29 cellular contexts compared by ENCODE assay signal in the genomic region with DNA sequence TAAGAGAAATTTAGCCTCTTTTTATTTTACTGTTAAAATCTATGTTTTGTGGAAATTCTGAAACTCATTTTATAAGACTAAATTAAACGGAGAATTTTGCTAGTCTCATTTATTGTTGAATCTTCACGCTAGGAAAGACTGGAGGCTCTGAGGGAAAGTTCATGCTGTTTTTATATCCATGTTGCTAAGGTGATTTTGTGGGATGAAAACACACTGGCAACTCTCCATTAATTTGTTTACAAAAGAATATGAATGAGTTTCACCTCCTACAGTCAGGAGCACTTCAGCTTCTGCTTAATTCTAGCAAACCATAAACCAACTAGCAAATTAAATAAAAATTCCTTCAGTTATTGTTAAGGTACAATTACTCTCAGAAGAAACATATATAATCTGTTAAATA.
DNase-seq lines count a peak whose midpoint lies in the region; ATAC-seq and TF ChIP-seq lines count a peak whose summit lies in the region.
"Had no signal": no experiment of that assay in that cellular context is flagged by ENCODE, and none has a peak within 500 bp of the region (broad histone marks: within the 10 kb centered on the region; RNA-seq: fewer than 3 reads in every experiment).

No MANE protein-coding gene starts in this region.

- no peak for TF ChIP-seq POLR2A in uterus (IDR thresholded peaks at IDR 0.05)

- H3K4me3 ChIP-seq in endodermal cell (ENCODE audit: low read length): no peak overlapping the region
- H3K4me3 ChIP-seq in uterus: no peak overlapping the region
- H3K4me3 ChIP-seq in MG63: no peak overlapping the region
- H3K4me3 ChIP-seq: esophagus squamous epithelium, GM23338, heart right ventricle, right lobe of liver, tibial artery had no signal

- intact Hi-C loops in uterus (cut with DNase I; ENCODE audit: low total_unique reads): no loop called here

- no peaks in the 10 kb centered on the region for H3K36me3 ChIP-seq in endodermal cell (ENCODE audit: control insufficient read depth, insufficient read depth, low read length)
- no peaks in the 10 kb centered on the region for H3K36me3 ChIP-seq in uterus
- H3K36me3 ChIP-seq in MG63: no peaks in the 10 kb centered on the region
- H3K36me3 ChIP-seq: esophagus squamous epithelium, heart right ventricle, right lobe of liver, tibial artery had no signal

- no peak overlapping the region for H3K4me3 Mint-ChIP-seq in endodermal cell
- H3K4me3 Mint-ChIP-seq in activated naive CD8-positive, alpha-beta T cell treated with anti-CD3 and anti-CD28 coated beads, Interleukin-2, amount 50 U/mL, for 24 hours: no peak overlapping the region
- H3K4me3 Mint-ChIP-seq: GM23338; naive thymus-derived CD4-positive, alpha-beta T cell had no signal

- H3K9ac ChIP-seq in endodermal cell (ENCODE audit: extremely low read depth, low read length, poor library complexity, severe bottlenecking): no peak overlapping the region

- DNase-seq in NCI-H1105 treated with DMSO at 0.1 percent for 48 hours (lab: John Stamatoyannopoulos, UW) (peak; percentile 89), NCI-H69 (lab: John Stamatoyannopoulos, UW) (peak; percentile 67), endodermal cell (no peak), uterus (no peak), MG63 (no peak)
- DNase-seq in activated naive CD8-positive, alpha-beta T cell treated with anti-CD3 and anti-CD28 coated beads, Interleukin-2, amount 50 U/mL, for 24 hours: no peak
- DNase-seq: activated CD4-positive, alpha-beta T cell treated with anti-CD3 and anti-CD28 coated beads, Interleukin-2, amount 50 U/mL, for 48 hours; activated T-cell treated with anti-CD3 and anti-CD28 coated beads, Interleukin-2, amount 50 U/mL, for 48 hours; Caco-2; cerebellar nuclear complex; dermis blood vessel endothelial cell; esophagus squamous epithelium; foreskin keratinocyte; heart right ventricle; KBM-7; kidney; MM.1S; naive thymus-derived CD4-positive, alpha-beta T cell; NCI-H1436 treated with DMSO at 0.1 percent for 48 hours; NCI-H2171 treated with DMSO at 0.1 percent for 48 hours; NCI-H524 treated with DMSO at 0.1 percent for 48 hours; right lobe of liver; SHP77 treated with DMSO at 0.1 percent for 48 hours; stimulated activated CD4-positive, alpha-beta T cell treated with anti-CD3 and anti-CD28 coated beads, Interleukin-4, amount 100 ng/mL, for 24 hours; tibial artery had no signal

- peaks cover 4% of the 10 kb centered on the region for H3K4me1 ChIP-seq in endodermal cell (ENCODE audit: control insufficient read depth, insufficient read depth, low read length)
- peaks cover 0 to 5% of the 10 kb centered on the region in 2 donors for H3K4me1 ChIP-seq in uterus
- H3K4me1 ChIP-seq: esophagus squamous epithelium, foreskin keratinocyte, heart right ventricle, right lobe of liver, tibial artery had no signal

- H3K4me1 Mint-ChIP-seq in endodermal cell: peaks cover 6% of the 10 kb centered on the region
- no peaks in the 10 kb centered on the region for H3K4me1 Mint-ChIP-seq in activated naive CD8-positive, alpha-beta T cell treated with anti-CD3 and anti-CD28 coated beads, Interleukin-2, amount 50 U/mL, for 24 hours
- H3K4me1 Mint-ChIP-seq: naive thymus-derived CD4-positive, alpha-beta T cell had no signal

- no peak for ATAC-seq in activated naive CD8-positive, alpha-beta T cell treated with anti-CD3 and anti-CD28 coated beads, Interleukin-2, amount 50 U/mL, for 24 hours
- ATAC-seq in HG03025 (IDR thresholded peaks at IDR 0.05; ENCODE audit: low FRiP score, unreplicated experiment): no peak
- ATAC-seq: activated CD4-positive, CD25-positive, alpha-beta regulatory T cell treated with anti-CD3 and anti-CD28 coated beads, Interleukin-2, amount 50 U/mL, for 24 hours; foreskin keratinocyte; GM23338; heart right ventricle; naive thymus-derived CD4-positive, alpha-beta T cell; right lobe of liver had no signal

- peaks cover under 1% of the 10 kb centered on the region for H3K9me3 ChIP-seq in endodermal cell (ENCODE audit: control insufficient read depth, low read length)
- H3K9me3 ChIP-seq in uterus: no peaks in the 10 kb centered on the region
- no peaks in the 10 kb centered on the region for H3K9me3 ChIP-seq in MG63
- H3K9me3 ChIP-seq: Caco-2, esophagus squamous epithelium, right lobe of liver, tibial artery had no signal

- H3K27me3 Mint-ChIP-seq in endodermal cell (ENCODE audit: insufficient read depth): no peaks in the 10 kb centered on the region
- H3K27me3 Mint-ChIP-seq in activated naive CD8-positive, alpha-beta T cell treated with anti-CD3 and anti-CD28 coated beads, Interleukin-2, amount 50 U/mL, for 24 hours: no peaks in the 10 kb centered on the region
- H3K27me3 Mint-ChIP-seq: naive thymus-derived CD4-positive, alpha-beta T cell; progenitor cell of endocrine pancreas had no signal

- WGBS in endodermal cell (ENCODE audit: insufficient coverage in 1 of 2, insufficient read length in 1 of 2), 2 experiments: 95% methylated on average over 2 of the region's 2 CpGs; no CpG with 5 or more reads in 1 of the 2 experiments

- TF ChIP-seq CTCF in endodermal cell (conservative IDR thresholded peaks at IDR 0.05): no peak
- no peak for TF ChIP-seq CTCF in uterus (IDR thresholded peaks at IDR 0.05)

- H3K27ac Mint-ChIP-seq in endodermal cell: no peak overlapping the region
- no peak overlapping the region for H3K27ac Mint-ChIP-seq in activated naive CD8-positive, alpha-beta T cell treated with anti-CD3 and anti-CD28 coated beads, Interleukin-2, amount 50 U/mL, for 24 hours
- H3K27ac Mint-ChIP-seq: GM23338; naive thymus-derived CD4-positive, alpha-beta T cell; progenitor cell of endocrine pancreas had no signal

- H3K27ac ChIP-seq in endodermal cell (ENCODE audit: low read depth, low read length) (peak overlapping the region; percentile 34), uterus (peak overlapping the region; percentile 22 to 61)
- H3K27ac ChIP-seq: esophagus squamous epithelium, foreskin keratinocyte, heart right ventricle, right lobe of liver, tibial artery had no signal

- H3K9me3 Mint-ChIP-seq in endodermal cell: peaks cover under 1% of the 10 kb centered on the region
- H3K9me3 Mint-ChIP-seq in activated naive CD8-positive, alpha-beta T cell treated with anti-CD3 and anti-CD28 coated beads, Interleukin-2, amount 50 U/mL, for 24 hours: no peaks in the 10 kb centered on the region

- H3K27me3 ChIP-seq in endodermal cell (ENCODE audit: control insufficient read depth, insufficient read depth, low read length, poor library complexity, severe bottlenecking): no peaks in the 10 kb centered on the region
- H3K27me3 ChIP-seq in uterus: no peaks in the 10 kb centered on the region
- H3K27me3 ChIP-seq in MG63: no peaks in the 10 kb centered on the region
- H3K27me3 ChIP-seq: esophagus squamous epithelium, foreskin keratinocyte, heart right ventricle, right lobe of liver, tibial artery had no signal

- no peaks in the 10 kb centered on the region for H3K36me3 Mint-ChIP-seq in endodermal cell (ENCODE audit: low read depth)
- H3K36me3 Mint-ChIP-seq in activated naive CD8-positive, alpha-beta T cell treated with anti-CD3 and anti-CD28 coated beads, Interleukin-2, amount 50 U/mL, for 24 hours (ENCODE audit: low read depth): no peaks in the 10 kb centered on the region
- H3K36me3 Mint-ChIP-seq: naive thymus-derived CD4-positive, alpha-beta T cell had no signal

Comparison
In these comparisons a context has a peak if more than half of its experiments do, and no peak if none do; other contexts are left out.
1. DNase-seq: peak in NCI-H1105 treated with DMSO at 0.1 percent for 48 hours (single experiment) and NCI-H69 (single experiment); none in endodermal cell (single experiment), uterus (0 of 2), activated naive CD8-positive, alpha-beta T cell treated with anti-CD3 and anti-CD28 coated beads, Interleukin-2, amount 50 U/mL, for 24 hours (single experiment) and MG63 (single experiment).